Comparison of ENCODE assay signal across 11 cellular contexts in the genomic region with DNA sequence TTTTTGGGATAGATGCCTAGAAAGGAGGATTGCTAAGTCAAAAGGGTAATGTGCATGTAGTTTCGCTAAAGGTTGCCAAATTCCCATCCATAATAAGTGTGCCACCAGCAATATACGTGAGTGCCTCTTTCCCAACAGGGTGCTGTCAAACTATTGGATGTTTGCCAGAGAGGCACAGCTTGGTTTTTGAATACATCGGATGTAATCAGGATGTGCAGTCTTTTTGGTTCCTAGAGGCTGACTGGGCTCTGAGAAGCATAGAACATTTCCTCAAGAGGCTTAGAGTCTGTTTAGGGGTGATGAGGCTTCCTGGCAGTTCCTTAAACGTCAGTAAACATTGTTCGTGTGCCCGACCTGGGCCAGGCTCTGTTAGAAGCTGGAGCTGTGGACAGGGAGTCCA. TPM values are rescaled to one million over a fixed set of nuclear protein-coding genes. Genes with fewer than 3 reads are reported as not detected.
DNase-seq lines count a peak whose midpoint lies in the region; ATAC-seq and TF ChIP-seq lines count a peak whose summit lies in the region.
"Had no signal": no experiment of that assay in that cellular context is flagged by ENCODE, and none has a peak within 500 bp of the region (broad histone marks: within the 10 kb centered on the region; RNA-seq: fewer than 3 reads in every experiment).

No MANE protein-coding gene starts in this region.

- H3K27ac Mint-ChIP-seq in type B pancreatic cell, result peak overlapping the region; percentile 8
- H3K27ac Mint-ChIP-seq in activated naive CD4-positive, alpha-beta T cell treated with anti-CD3 and anti-CD28 coated beads, Interleukin-2, amount 10 ng/mL, durations not matched to agents 7 days and 5 days, result no peak overlapping the region

- peak; percentile 22 for DNase-seq in activated effector memory CD4-positive, alpha-beta T cell treated with anti-CD3 and anti-CD28 coated beads, Interleukin-2, amount 50 U/mL, for 16 hours
- no peak for DNase-seq in activated effector memory CD4-positive, alpha-beta T cell treated with Interleukin-2 at 50 U/mL for 16 hours
- DNase-seq in NCI-H345 treated with DMSO at 0.1 percent for 48 hours (lab: John Stamatoyannopoulos, UW; ENCODE audit: unreplicated experiment) (peak; percentile 85), dermis blood vessel endothelial cell (peak; percentile 59), type B pancreatic cell (ENCODE audit: extremely low spot score, unreplicated experiment) (no peak)
- no peak for DNase-seq in activated naive CD4-positive, alpha-beta T cell treated with anti-CD3 and anti-CD28 coated beads, Interleukin-2, amount 10 ng/mL, durations not matched to agents 7 days and 5 days
- DNase-seq: body of pancreas; DMS53; effector CD8-positive, alpha-beta T cell had no signal

- no peaks in the 10 kb centered on the region for H3K27me3 Mint-ChIP-seq in type B pancreatic cell
- H3K27me3 Mint-ChIP-seq in activated naive CD4-positive, alpha-beta T cell treated with anti-CD3 and anti-CD28 coated beads, Interleukin-2, amount 10 ng/mL, durations not matched to agents 7 days and 5 days, result no peaks in the 10 kb centered on the region

- TF ChIP-seq CTCF in type B pancreatic cell (conservative IDR thresholded peaks at IDR 0.05), result no peak

- CTCF ChIA-PET in activated naive CD4-positive, alpha-beta T cell treated with anti-CD3 and anti-CD28 coated beads, Interleukin-2, amount 10 ng/mL, durations not matched to agents 7 days and 5 days (lab: Charles Lee), result no interaction called here

- ATAC-seq in HG03095 (IDR thresholded peaks at IDR 0.05; ENCODE audit: unreplicated experiment) (no peak), HG03108 (IDR thresholded peaks at IDR 0.05; ENCODE audit: unreplicated experiment) (no peak)
- ATAC-seq: body of pancreas had no signal

- H3K9me3 Mint-ChIP-seq in type B pancreatic cell, result peaks cover 8% of the 10 kb centered on the region
- no peaks in the 10 kb centered on the region for H3K9me3 Mint-ChIP-seq in activated naive CD4-positive, alpha-beta T cell treated with anti-CD3 and anti-CD28 coated beads, Interleukin-2, amount 10 ng/mL, durations not matched to agents 7 days and 5 days

- H3K36me3 Mint-ChIP-seq in type B pancreatic cell, result peaks cover 9% of the 10 kb centered on the region
- H3K36me3 Mint-ChIP-seq in activated naive CD4-positive, alpha-beta T cell treated with anti-CD3 and anti-CD28 coated beads, Interleukin-2, amount 10 ng/mL, durations not matched to agents 7 days and 5 days, result no peaks in the 10 kb centered on the region

- peaks cover 28% of the 10 kb centered on the region for H3K4me1 Mint-ChIP-seq in type B pancreatic cell (ENCODE audit: unreplicated experiment)
- H3K4me1 Mint-ChIP-seq in activated naive CD4-positive, alpha-beta T cell treated with anti-CD3 and anti-CD28 coated beads, Interleukin-2, amount 10 ng/mL, durations not matched to agents 7 days and 5 days, result no peaks in the 10 kb centered on the region

- H3K4me3 Mint-ChIP-seq in type B pancreatic cell, result no peak overlapping the region
- no peak overlapping the region for H3K4me3 Mint-ChIP-seq in activated naive CD4-positive, alpha-beta T cell treated with anti-CD3 and anti-CD28 coated beads, Interleukin-2, amount 10 ng/mL, durations not matched to agents 7 days and 5 days

RNA-seq across cellular contexts. Expression of a gene that starts 28.0 kb away (rescaled TPM):
- total RNA-seq in dermis blood vessel endothelial cell, result 9.0 and 10.2 TPM in 2 replicates
- total RNA-seq in type B pancreatic cell (ENCODE audit: low replicate concordance), result 46.3 and 52.7 TPM in 2 replicates

Comparison
In these comparisons a context has a peak if more than half of its experiments do, and no peak if none do; other contexts are left out.
1. DNase-seq: peak in activated effector memory CD4-positive, alpha-beta T cell treated with anti-CD3 and anti-CD28 coated beads, Interleukin-2, amount 50 U/mL, for 16 hours (single experiment), NCI-H345 treated with DMSO at 0.1 percent for 48 hours (single experiment) and dermis blood vessel endothelial cell (single experiment); none in activated effector memory CD4-positive, alpha-beta T cell treated with Interleukin-2 at 50 U/mL for 16 hours (single experiment), type B pancreatic cell (single experiment) and activated naive CD4-positive, alpha-beta T cell treated with anti-CD3 and anti-CD28 coated beads, Interleukin-2, amount 10 ng/mL, durations not matched to agents 7 days and 5 days (single experiment).